In genomic region chr6:47420394-47421371, GRCh38 we compare ENCODE assay signal across 1 cellular context.
TF ChIP-seq lines count a peak whose summit lies in the region.

No MANE protein-coding gene starts in this region.

TF ChIP-seq in GM23338, 12 proteins besides CTCF, POLR2A, EP300 and RAD21 (continued from another document):
- TF ChIP-seq, protein P1, sequence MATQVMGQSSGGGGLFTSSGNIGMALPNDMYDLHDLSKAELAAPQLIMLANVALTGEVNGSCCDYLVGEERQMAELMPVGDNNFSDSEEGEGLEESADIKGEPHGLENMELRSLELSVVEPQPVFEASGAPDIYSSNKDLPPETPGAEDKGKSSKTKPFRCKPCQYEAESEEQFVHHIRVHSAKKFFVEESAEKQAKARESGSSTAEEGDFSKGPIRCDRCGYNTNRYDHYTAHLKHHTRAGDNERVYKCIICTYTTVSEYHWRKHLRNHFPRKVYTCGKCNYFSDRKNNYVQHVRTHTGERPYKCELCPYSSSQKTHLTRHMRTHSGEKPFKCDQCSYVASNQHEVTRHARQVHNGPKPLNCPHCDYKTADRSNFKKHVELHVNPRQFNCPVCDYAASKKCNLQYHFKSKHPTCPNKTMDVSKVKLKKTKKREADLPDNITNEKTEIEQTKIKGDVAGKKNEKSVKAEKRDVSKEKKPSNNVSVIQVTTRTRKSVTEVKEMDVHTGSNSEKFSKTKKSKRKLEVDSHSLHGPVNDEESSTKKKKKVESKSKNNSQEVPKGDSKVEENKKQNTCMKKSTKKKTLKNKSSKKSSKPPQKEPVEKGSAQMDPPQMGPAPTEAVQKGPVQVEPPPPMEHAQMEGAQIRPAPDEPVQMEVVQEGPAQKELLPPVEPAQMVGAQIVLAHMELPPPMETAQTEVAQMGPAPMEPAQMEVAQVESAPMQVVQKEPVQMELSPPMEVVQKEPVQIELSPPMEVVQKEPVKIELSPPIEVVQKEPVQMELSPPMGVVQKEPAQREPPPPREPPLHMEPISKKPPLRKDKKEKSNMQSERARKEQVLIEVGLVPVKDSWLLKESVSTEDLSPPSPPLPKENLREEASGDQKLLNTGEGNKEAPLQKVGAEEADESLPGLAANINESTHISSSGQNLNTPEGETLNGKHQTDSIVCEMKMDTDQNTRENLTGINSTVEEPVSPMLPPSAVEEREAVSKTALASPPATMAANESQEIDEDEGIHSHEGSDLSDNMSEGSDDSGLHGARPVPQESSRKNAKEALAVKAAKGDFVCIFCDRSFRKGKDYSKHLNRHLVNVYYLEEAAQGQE (IDR thresholded peaks at IDR 0.05; ENCODE audit: unreplicated experiment), result no peak
